ENCODE assay signal across 6 cellular contexts in the genomic region with DNA sequence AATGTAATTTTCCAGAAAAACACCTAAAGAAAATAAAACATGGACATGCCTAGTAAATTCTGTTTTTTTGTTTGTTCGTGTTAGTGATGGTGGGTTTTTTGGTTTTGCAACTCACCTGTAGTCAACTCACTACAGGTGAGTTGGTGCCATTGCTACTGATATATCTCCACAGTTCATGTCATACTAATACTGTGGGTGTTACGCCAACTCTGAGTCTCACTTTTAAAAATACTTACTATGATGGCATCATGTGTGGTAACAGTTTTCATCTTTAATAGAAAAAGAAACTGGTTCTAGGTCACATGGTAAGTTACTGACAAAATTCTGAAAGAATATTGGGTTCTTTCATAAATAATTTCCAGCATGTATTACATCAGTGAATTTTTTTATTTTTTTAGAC.
"Had no signal": no experiment of that assay in that cellular context is flagged by ENCODE, and none has a peak within 500 bp of the region (broad histone marks: within the 10 kb centered on the region; RNA-seq: fewer than 3 reads in every experiment).

No MANE protein-coding gene starts in this region.

- ATAC-seq: HCT116 had no signal

- H3K9me3 Mint-ChIP-seq: HFFc6 had no signal

- DNase-seq: GM23248, GOT3, H7, HFFc6, IMR-90 had no signal

- H3K4me3 Mint-ChIP-seq: HFFc6 had no signal

- H3K27ac Mint-ChIP-seq: HFFc6 had no signal
